Comparison of ENCODE assay signal across 8 cellular contexts in genomic region chr1:206556748-206557635, GRCh38. TPM values are rescaled to one million over a fixed set of nuclear protein-coding genes. Genes with fewer than 3 reads are reported as not detected.
A peak's percentile ranks its signal among the peaks of the same experiment; 100 is the strongest.
DNase-seq lines count a peak whose midpoint lies in the region; ATAC-seq and TF ChIP-seq lines count a peak whose summit lies in the region.

No MANE protein-coding gene starts in this region.

- in situ Hi-C loops in transverse colon (cut with MboI; ENCODE audit: low pct_ligation_motif_present in 1 of 4, low pct_unique_long_range_greater_than_20kb in 1 of 4, low sequenced_read_pairs in 3 of 4) = no loop called here

- peaks cover 52% of the 10 kb centered on the region for H3K79me2 ChIP-seq in KMS-11 (ENCODE audit: insufficient read depth, low read depth)
- no peaks in the 10 kb centered on the region for H3K79me2 ChIP-seq in parathyroid adenoma

- peaks cover 62% of the 10 kb centered on the region for H3K4me1 ChIP-seq in KMS-11 (ENCODE audit: low read depth, poor library complexity, severe bottlenecking)
- peaks cover 72% of the 10 kb centered on the region for H3K4me1 ChIP-seq in cardiac muscle cell (ENCODE audit: low read depth)
- peaks cover 7% of the 10 kb centered on the region for H3K4me1 ChIP-seq in parathyroid adenoma
- peaks cover 6 to 58% (median 23%) of the 10 kb centered on the region in 4 donors for H3K4me1 ChIP-seq in transverse colon

- H2AFZ ChIP-seq in KMS-11 (ENCODE audit: low read depth) = peak overlapping the region; percentile 72
- H2AFZ ChIP-seq in parathyroid adenoma = peak overlapping the region; percentile 73

- H3K4me3 Mint-ChIP-seq in activated naive CD4-positive, alpha-beta T cell treated with anti-CD3 and anti-CD28 coated beads, Interleukin-2, amount 10 ng/mL, durations not matched to agents 7 days and 5 days = peak overlapping the region; percentile 86

- DNase-seq in COR-L47 (lab: John Stamatoyannopoulos, UW) = peak; percentile 78
- no peak for DNase-seq in SK-N-MC (ENCODE audit: low read depth, low spot score)
- peak; percentile 95 for DNase-seq in activated naive CD4-positive, alpha-beta T cell treated with anti-CD3 and anti-CD28 coated beads, Interleukin-2, amount 10 ng/mL, durations not matched to agents 7 days and 5 days
- DNase-seq in cardiac muscle cell (ENCODE audit: low read depth in 1 of 2, low spot score in 1 of 2) = peak; percentile 53 to 81
- peak; percentile 90 for DNase-seq in transverse colon

- peak overlapping the region; percentile 93 for H3K27ac Mint-ChIP-seq in activated naive CD4-positive, alpha-beta T cell treated with anti-CD3 and anti-CD28 coated beads, Interleukin-2, amount 10 ng/mL, durations not matched to agents 7 days and 5 days

- CTCF ChIA-PET in activated naive CD4-positive, alpha-beta T cell treated with anti-CD3 and anti-CD28 coated beads, Interleukin-2, amount 10 ng/mL, durations not matched to agents 7 days and 5 days (lab: Charles Lee) = interaction anchor here (0.7 to 19.4 kb wide), 7 partner anchors 10 to 56 kb away, joined by 3 to 414 read pairs (median 9); no protein-coding TSS in a partner anchor

- peaks cover 72% of the 10 kb centered on the region for H3K4me1 Mint-ChIP-seq in activated naive CD4-positive, alpha-beta T cell treated with anti-CD3 and anti-CD28 coated beads, Interleukin-2, amount 10 ng/mL, durations not matched to agents 7 days and 5 days

- no peak for TF ChIP-seq EP300 in transverse colon (IDR thresholded peaks at IDR 0.05; ENCODE audit: low read depth)

- H3K9me3 Mint-ChIP-seq in activated naive CD4-positive, alpha-beta T cell treated with anti-CD3 and anti-CD28 coated beads, Interleukin-2, amount 10 ng/mL, durations not matched to agents 7 days and 5 days = no peaks in the 10 kb centered on the region

- TF ChIP-seq CTCF in KMS-11 (conservative IDR thresholded peaks at IDR 0.05; ENCODE audit: low read depth, low read length) (no peak), cardiac muscle cell (IDR thresholded peaks at IDR 0.05; ENCODE audit: low read depth, low read length) (no peak), parathyroid adenoma (IDR thresholded peaks at IDR 0.05) (no peak), transverse colon (IDR thresholded peaks at IDR 0.05) (no peak)

- no peaks in the 10 kb centered on the region for H4K20me1 ChIP-seq in KMS-11 (ENCODE audit: insufficient read depth)

- H3K36me3 ChIP-seq in KMS-11 (ENCODE audit: insufficient read depth) (peaks cover under 1% of the 10 kb centered on the region; the same call in 1 of the 2 replicates), SK-N-MC (ENCODE audit: insufficient read depth, low read length) (no peaks in the 10 kb centered on the region), cardiac muscle cell (no peaks in the 10 kb centered on the region), parathyroid adenoma (ENCODE audit: control insufficient read depth, insufficient read depth, low read length) (no peaks in the 10 kb centered on the region), transverse colon (no peaks in the 10 kb centered on the region)

- peak; percentile 59 for TF ChIP-seq POLR2A in transverse colon (IDR thresholded peaks at IDR 0.05)

- H3K9me3 ChIP-seq in SK-N-MC (ENCODE audit: low read depth, low read length) (no peaks in the 10 kb centered on the region), cardiac muscle cell (ENCODE audit: low read depth) (no peaks in the 10 kb centered on the region), parathyroid adenoma (ENCODE audit: control insufficient read depth, low read length) (no peaks in the 10 kb centered on the region), transverse colon (no peaks in the 10 kb centered on the region)

- peaks cover 47% of the 10 kb centered on the region for H3K36me3 Mint-ChIP-seq in activated naive CD4-positive, alpha-beta T cell treated with anti-CD3 and anti-CD28 coated beads, Interleukin-2, amount 10 ng/mL, durations not matched to agents 7 days and 5 days

- ATAC-seq in GM21526 (IDR thresholded peaks at IDR 0.05; ENCODE audit: low FRiP score, unreplicated experiment) = peak; percentile 42

- H3K27me3 Mint-ChIP-seq in activated naive CD4-positive, alpha-beta T cell treated with anti-CD3 and anti-CD28 coated beads, Interleukin-2, amount 10 ng/mL, durations not matched to agents 7 days and 5 days = no peaks in the 10 kb centered on the region

- H3K9ac ChIP-seq in KMS-11 (peak overlapping the region; percentile 85), SK-N-MC (ENCODE audit: insufficient read length) (peak overlapping the region; percentile 53), parathyroid adenoma (no peak overlapping the region)

- H3K27ac ChIP-seq in KMS-11 (peak overlapping the region; percentile 81), SK-N-MC (no peak overlapping the region), cardiac muscle cell (peak overlapping the region; percentile 84), parathyroid adenoma (no peak overlapping the region), transverse colon (peak overlapping the region; percentile 78 to 88 (median 83))

- 2% methylated on average over 48 of the region's 67 CpGs; no CpG with 5 or more reads in 1 of the 2 donors for WGBS in transverse colon (ENCODE audit: low coverage in 1 of 2), 2 donors

- no peaks in the 10 kb centered on the region for H3K27me3 ChIP-seq in KMS-11 (ENCODE audit: insufficient read depth, low read depth)
- H3K27me3 ChIP-seq in cardiac muscle cell = no peaks in the 10 kb centered on the region
- no peaks in the 10 kb centered on the region for H3K27me3 ChIP-seq in parathyroid adenoma (ENCODE audit: control insufficient read depth, insufficient read depth, low read length)
- no peaks in the 10 kb centered on the region for H3K27me3 ChIP-seq in transverse colon

- H3K4me3 ChIP-seq in KMS-11 (IDR thresholded peaks at IDR 0.05; ENCODE audit: insufficient read depth, low read depth, low read length) = peak overlapping the region; percentile 91
- H3K4me3 ChIP-seq in SK-N-MC = peak overlapping the region; percentile 79
- H3K4me3 ChIP-seq in cardiac muscle cell = peak overlapping the region; percentile 51
- peak overlapping the region; percentile 65 for H3K4me3 ChIP-seq in parathyroid adenoma (ENCODE audit: low read depth, low read length)
- peak overlapping the region; percentile 21 to 80 (median 51) for H3K4me3 ChIP-seq in transverse colon

- intact Hi-C loops in transverse colon (cut with DNase I; ENCODE audit: low total_unique reads) = no loop called here

- H3K4me2 ChIP-seq in KMS-11 = peak overlapping the region; percentile 98
- peak overlapping the region; percentile 68 for H3K4me2 ChIP-seq in parathyroid adenoma (ENCODE audit: low read length)

RNA-seq across cellular contexts. Expression of gene RASSF5, which starts 49.7 kb away (rescaled TPM):
- 45.3 and 50.7 TPM in 2 replicates for total RNA-seq in cardiac muscle cell
- polyA plus RNA-seq in cardiac muscle cell = 40.9 and 42.0 TPM in 2 replicates
- 10 to 100 TPM in 1 of 4 donors, 1 to 10 TPM in 3; 4.6 to 14.0 (median 7.8) TPM for total RNA-seq in transverse colon

RNA-seq across cellular contexts. Expression of gene EIF2D, which starts 55.3 kb away (rescaled TPM):
- total RNA-seq in cardiac muscle cell = 46.1 and 67.2 TPM in 2 replicates
- polyA plus RNA-seq in cardiac muscle cell = 44.7 and 45.7 TPM in 2 replicates
- total RNA-seq in transverse colon = 10 to 100 TPM; 20.9 to 57.3 (median 39.5) TPM

Comparison
In these comparisons a context has a peak if more than half of its experiments do, and no peak if none do; other contexts are left out.
1. H3K27ac ChIP-seq: peak in KMS-11 (single experiment), cardiac muscle cell (single experiment) and transverse colon (4 of 4); none in SK-N-MC (single experiment) and parathyroid adenoma (single experiment).
2. Peak in every context shown above with its lines, with median percentiles within 50 percentile points of each other: H3K4me3 ChIP-seq.